8 cellular contexts compared by ENCODE assay signal in genomic region chr12:3313655-3314305, GRCh38.
A peak's percentile ranks its signal among the peaks of the same experiment; 100 is the strongest.
DNase-seq lines count a peak whose midpoint lies in the region; ATAC-seq and TF ChIP-seq lines count a peak whose summit lies in the region.

No MANE protein-coding gene starts in this region.

- H3K4me3 Mint-ChIP-seq in brain (no peak overlapping the region), memory B cell (no peak overlapping the region)

- H3K27ac Mint-ChIP-seq in brain (peak overlapping the region in 3 of 5 experiments; percentile 6 to 84 (median 20)), memory B cell (no peak overlapping the region)

- H3K4me1 Mint-ChIP-seq in brain (peaks cover 45% of the 10 kb centered on the region), memory B cell (no peaks in the 10 kb centered on the region)

- H3K9me3 Mint-ChIP-seq in brain (no peaks in the 10 kb centered on the region), memory B cell (no peaks in the 10 kb centered on the region)

- H3K36me3 Mint-ChIP-seq in brain (no peaks in the 10 kb centered on the region), memory B cell (no peaks in the 10 kb centered on the region)

- TF ChIP-seq CTCF in AG09319 (IDR thresholded peaks at IDR 0.05; ENCODE audit: low read depth, low read length): peak; percentile 32
- peak; percentile 55 to 71 for TF ChIP-seq CTCF in brain (conservative IDR thresholded peaks at IDR 0.05)

- DNase-seq in AG09319 (ENCODE audit: extremely low read depth, low read depth) (no peak), GM03348 (ENCODE audit: low spot score) (peak; percentile 58), NCI-H2196 treated with DMSO at 0.1 percent for 48 hours (lab: John Stamatoyannopoulos, UW; ENCODE audit: unreplicated experiment) (peak; percentile 24), memory B cell (ENCODE audit: low spot score in 2 of 2) (no peak), AG08396 (ENCODE audit: low spot score) (no peak)

- peaks cover 14% of the 10 kb centered on the region for H3K27me3 Mint-ChIP-seq in brain
- peaks cover 20% of the 10 kb centered on the region for H3K27me3 Mint-ChIP-seq in memory B cell

- ATAC-seq in memory B cell (ENCODE audit: low read depth) (peak; percentile 70), HG03521 (IDR thresholded peaks at IDR 0.05; ENCODE audit: unreplicated experiment) (no peak), GM18870 (IDR thresholded peaks at IDR 0.05; ENCODE audit: unreplicated experiment) (no peak)

Comparison
In these comparisons a context has a peak if more than half of its experiments do, and no peak if none do; other contexts are left out.
1. DNase-seq: peak in GM03348 (single experiment) and NCI-H2196 treated with DMSO at 0.1 percent for 48 hours (single experiment); none in AG09319 (single experiment), memory B cell (0 of 2) and AG08396 (single experiment).